ENCODE assay signal across 8 cellular contexts in genomic region chr1:150576794-150577556, GRCh38. TPM values are rescaled to one million over a fixed set of nuclear protein-coding genes. Genes with fewer than 3 reads are reported as not detected.
DNase-seq lines count a peak whose midpoint lies in the region; ATAC-seq and TF ChIP-seq lines count a peak whose summit lies in the region.

No MANE protein-coding gene starts in this region.

- H3K4me2 ChIP-seq in MM.1S (ENCODE audit: low read depth, low read length): peak overlapping the region; percentile 72

- H3K9me3 ChIP-seq in MM.1S (replicated peaks; ENCODE audit: insufficient read depth, low read length): no peaks in the 10 kb centered on the region

- H3K27ac Mint-ChIP-seq in naive thymus-derived CD8-positive, alpha-beta T cell: peak overlapping the region; percentile 95 to 99 (median 98)

- TF ChIP-seq CTCF in C4-2B (conservative IDR thresholded peaks at IDR 0.05) (no peak), MM.1S (IDR thresholded peaks at IDR 0.05; ENCODE audit: low read length) (no peak), dorsolateral prefrontal cortex (IDR thresholded peaks at IDR 0.05 in 54 of 56, conservative IDR thresholded peaks at IDR 0.05 in 2 of 56; ENCODE audit: low read depth in 1 of 56, partially characterized antibody in 56 of 56) (no peak), GM10248 (IDR thresholded peaks at IDR 0.05; ENCODE audit: control extremely low read depth, extremely low read depth, low read depth, missing control alignments) (no peak)

- DNase-seq in MM.1S (no peak), dorsolateral prefrontal cortex (no peak), GM10248 (ENCODE audit: extremely low spot score) (no peak), AG08396 (ENCODE audit: low spot score) (no peak), NCI-H2227 treated with DMSO at 0.1 percent for 48 hours (lab: John Stamatoyannopoulos, UW) (no peak)
- DNase-seq in naive thymus-derived CD8-positive, alpha-beta T cell: no peak

- H3K27me3 Mint-ChIP-seq in naive thymus-derived CD8-positive, alpha-beta T cell: no peaks in the 10 kb centered on the region

- H3K27ac ChIP-seq in C4-2B: peak overlapping the region; percentile 22; the same call in 1 of the 2 replicates
- peak overlapping the region; percentile 86; the same call in 1 of the 2 replicates for H3K27ac ChIP-seq in MM.1S (ENCODE audit: low read length)
- peak overlapping the region in 58 of 59 donors; percentile 10 to 100 (median 98) for H3K27ac ChIP-seq in dorsolateral prefrontal cortex

- intact Hi-C loops in dorsolateral prefrontal cortex (cut with DNase I): loop anchor here in 1 of 2 donors (5.0 kb wide), 1 partner anchor 300 kb away; the partner anchor contains the start of gene ARNT

- no peak overlapping the region for H2AFZ ChIP-seq in MM.1S (ENCODE audit: low read length)

- H3K9me2 ChIP-seq in MM.1S (replicated peaks; ENCODE audit: insufficient read depth, low read length): no peaks in the 10 kb centered on the region

- H3K9ac ChIP-seq in MM.1S (ENCODE audit: low read length): peak overlapping the region; percentile 98

- CTCF ChIA-PET in GM10248 (lab: Yijun Ruan, JAX): interaction anchor here (3.6 to 10.8 kb wide), 2 partner anchors 9 to 17 kb away, joined by 17 to 149 read pairs; no protein-coding TSS in a partner anchor

- POLR2A ChIA-PET in naive thymus-derived CD8-positive, alpha-beta T cell (lab: Charles Lee): interaction anchor here (0.5 to 16.4 kb wide), 7 partner anchors 13 to 689 kb away, joined by 3 to 1195 read pairs (median 4); partner anchors contain the start of genes ENSA and RPRD2
- POLR2A ChIA-PET in GM10248 (lab: Yijun Ruan, JAX): interaction anchor here (1.3 to 11.0 kb wide), 2 partner anchors 11 to 50 kb away, joined by 5 to 305 read pairs; no protein-coding TSS in a partner anchor

- no peaks in the 10 kb centered on the region for H3K27me3 ChIP-seq in MM.1S (replicated peaks; ENCODE audit: insufficient read depth, low read length)
- no peaks in the 10 kb centered on the region for H3K27me3 ChIP-seq in dorsolateral prefrontal cortex

- H3K79me2 ChIP-seq in MM.1S (ENCODE audit: low read length): peaks cover 82% of the 10 kb centered on the region

- H3K36me3 Mint-ChIP-seq in naive thymus-derived CD8-positive, alpha-beta T cell: peaks cover 38 to 71% (median 64%) of the 10 kb centered on the region in 3 donors

- H4K20me1 ChIP-seq in MM.1S (ENCODE audit: insufficient read depth, low read length): peaks cover 38% of the 10 kb centered on the region

- H3K4me3 ChIP-seq in MM.1S (ENCODE audit: low read length): peak overlapping the region; percentile 84
- H3K4me3 ChIP-seq in dorsolateral prefrontal cortex: peak overlapping the region; percentile 59 to 99 (median 94)

- peaks cover 0 to 4% (median 0%) of the 10 kb centered on the region in 9 donors for H3K9me3 Mint-ChIP-seq in naive thymus-derived CD8-positive, alpha-beta T cell

- ATAC-seq in naive thymus-derived CD8-positive, alpha-beta T cell: no peak
- ATAC-seq in HG02678 (IDR thresholded peaks at IDR 0.05; ENCODE audit: unreplicated experiment): no peak

- peaks cover 41% of the 10 kb centered on the region for H3K4me1 ChIP-seq in MM.1S (ENCODE audit: low read length)

- peaks cover 40% of the 10 kb centered on the region; the same call in 1 of the 2 replicates for H3K36me3 ChIP-seq in MM.1S (replicated peaks; ENCODE audit: insufficient read depth, low read length)

- peak overlapping the region; percentile 94 to 99 (median 97) for H3K4me3 Mint-ChIP-seq in naive thymus-derived CD8-positive, alpha-beta T cell

- H3F3A ChIP-seq in MM.1S (ENCODE audit: insufficient read depth, low read length): peaks cover 70% of the 10 kb centered on the region

- peaks cover 21 to 58% (median 44%) of the 10 kb centered on the region in 4 donors for H3K4me1 Mint-ChIP-seq in naive thymus-derived CD8-positive, alpha-beta T cell

RNA-seq across cellular contexts. Expression of gene MCL1, which starts 2.4 kb away (rescaled TPM):
- total RNA-seq in dorsolateral prefrontal cortex: 100 to 1,000 TPM in 19 of 120 experiments, 10 to 100 TPM in 101; 43.4 to 130 (median 70.6) TPM
- total RNA-seq in naive thymus-derived CD8-positive, alpha-beta T cell: 100 to 1,000 TPM; 291 TPM
- polyA plus RNA-seq in naive thymus-derived CD8-positive, alpha-beta T cell: 100 to 1,000 TPM; 125 to 170 (median 146) TPM

RNA-seq across cellular contexts. Expression of gene ADAMTSL4, which starts 27.8 kb away (rescaled TPM):
- 1 to 10 TPM in 102 of 120 experiments, under 1 TPM in 18; 0.25 to 8.0 (median 1.9) TPM for total RNA-seq in dorsolateral prefrontal cortex
- total RNA-seq in naive thymus-derived CD8-positive, alpha-beta T cell: under 1 TPM; 0.16 to 0.29 TPM
- polyA plus RNA-seq in naive thymus-derived CD8-positive, alpha-beta T cell: under 1 TPM in 1 of 3 donors, not detected in 2; 0.32 TPM

RNA-seq across cellular contexts. Expression of gene ENSA, which starts 52.4 kb away (rescaled TPM):
- 100 to 1,000 TPM; 155 to 380 (median 257) TPM for total RNA-seq in dorsolateral prefrontal cortex
- total RNA-seq in naive thymus-derived CD8-positive, alpha-beta T cell: 100 to 1,000 TPM; 115 to 117 TPM
- 10 to 100 TPM; 55.2 to 64.4 (median 63.7) TPM for polyA plus RNA-seq in naive thymus-derived CD8-positive, alpha-beta T cell

Comparison
In these comparisons a context has a peak if more than half of its experiments do, and no peak if none do; other contexts are left out.
1. H3K27ac ChIP-seq: peak in every context shown above with its lines; median percentile 98 in dorsolateral prefrontal cortex; 86 in MM.1S; 22 in C4-2B.